In the genomic region with DNA sequence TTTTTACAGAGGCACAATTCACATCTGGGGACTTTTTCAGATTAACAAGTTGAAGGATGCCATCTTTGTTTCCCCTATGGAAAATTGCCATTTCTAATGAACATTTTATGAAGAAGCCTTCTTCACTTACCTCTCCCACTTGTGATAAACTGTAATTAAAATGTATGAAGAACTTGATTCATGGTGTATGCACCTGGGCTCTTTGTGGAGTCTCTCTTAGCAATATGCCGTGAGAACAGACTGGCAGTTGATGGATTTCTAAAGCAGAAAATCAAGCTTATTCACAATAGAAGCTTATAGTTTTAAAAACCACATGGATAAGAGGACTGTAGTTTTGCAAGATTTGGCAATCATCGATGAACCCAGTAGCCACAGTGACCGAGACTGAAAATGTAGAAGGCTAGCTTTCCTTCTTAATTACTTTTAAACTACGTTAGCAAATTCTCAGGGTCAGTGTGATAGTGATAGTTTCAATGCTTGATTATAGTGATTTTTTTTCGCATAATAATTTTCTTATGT, we compare ENCODE assay signal across 9 cellular contexts.
DNase-seq lines count a peak whose midpoint lies in the region; TF ChIP-seq lines count a peak whose summit lies in the region.
"Had no signal": no experiment of that assay in that cellular context is flagged by ENCODE, and none has a peak within 500 bp of the region (broad histone marks: within the 10 kb centered on the region; RNA-seq: fewer than 3 reads in every experiment).

No MANE protein-coding gene starts in this region.

- no peaks in the 10 kb centered on the region for H3K79me2 ChIP-seq in GM23248 (ENCODE audit: insufficient read depth)

- H3K4me1 ChIP-seq in GM23248 (ENCODE audit: insufficient read depth) (0 out of 2 replicates have a peak, but pooled peaks cover 6% of the 10 kb centered on the region), Peyer's patch (peaks cover 0 to 9% (median 0%) of the 10 kb centered on the region in 4 donors), muscle layer of duodenum (ENCODE audit: control insufficient read depth in 1 of 2, insufficient read depth in 2 of 2, low read length in 2 of 2) (peaks cover 0 to 20% of the 10 kb centered on the region in 2 donors)

- H2AFZ ChIP-seq in GM23248, result peak overlapping the region; percentile 62; the same call in 1 of the 2 replicates

- H3F3A ChIP-seq in GM23248 (ENCODE audit: insufficient read depth), result no peaks in the 10 kb centered on the region

- 68 to 72% methylated on average over 5 of the region's 5 CpGs for WGBS in GM23248 (ENCODE audit: low coverage in 1 of 2, low lambda C conversion rate in 2 of 2, missing lambda C conversion rate in 2 of 2), 2 experiments

- no peak for TF ChIP-seq POLR2A in Peyer's patch (IDR thresholded peaks at IDR 0.05)

- DNase-seq in GM12865 (ENCODE audit: low read depth), result no peak
- no peak for DNase-seq in GM23248
- DNase-seq in Peyer's patch, result no peak
- DNase-seq in islet precursor cell, result no peak
- no peak for DNase-seq in dedifferentiated amniotic fluid mesenchymal stem cell (ENCODE audit: extremely low spot score)
- DNase-seq in NCI-H1092 (lab: John Stamatoyannopoulos, UW), result no peak
- no peak for DNase-seq in HPDE6-E6E7 (ENCODE audit: extremely low spot score)
- DNase-seq: NCI-H1048 had no signal

- H3K4me2 ChIP-seq in GM23248 (ENCODE audit: unreplicated experiment), result no peak overlapping the region

- peak overlapping the region; percentile 56 for H3K4me3 ChIP-seq in GM12865 (ENCODE audit: low read depth, low read length)
- no peak overlapping the region for H3K4me3 ChIP-seq in GM23248
- H3K4me3 ChIP-seq in Peyer's patch, result no peak overlapping the region
- H3K4me3 ChIP-seq in muscle layer of duodenum (ENCODE audit: low read depth in 1 of 2, low read length in 2 of 2), result no peak overlapping the region

- H4K20me1 ChIP-seq in GM23248 (ENCODE audit: insufficient read depth), result no peaks in the 10 kb centered on the region

- H3K9me3 ChIP-seq in GM23248 (ENCODE audit: low read depth) (no peaks in the 10 kb centered on the region), Peyer's patch (no peaks in the 10 kb centered on the region), muscle layer of duodenum (ENCODE audit: control insufficient read depth in 1 of 2, low read length in 2 of 2) (peaks cover 0 to 8% of the 10 kb centered on the region in 2 donors)

- no peak for TF ChIP-seq CTCF in GM12865 (IDR thresholded peaks at IDR 0.05; ENCODE audit: insufficient read depth, low read depth, low read length, missing control alignments)
- TF ChIP-seq CTCF in Peyer's patch (IDR thresholded peaks at IDR 0.05), result no peak

- in situ Hi-C loops in GM23248 (cut with MboI), result no loop called here

- H3K36me3 ChIP-seq in GM23248 (ENCODE audit: low read depth) (no peaks in the 10 kb centered on the region), Peyer's patch (no peaks in the 10 kb centered on the region), muscle layer of duodenum (ENCODE audit: control insufficient read depth in 1 of 2, insufficient read depth in 2 of 2, low read length in 2 of 2) (peaks cover 0 to 11% of the 10 kb centered on the region in 2 donors)

- H3K27me3 ChIP-seq in GM23248 (replicated peaks; ENCODE audit: insufficient read depth) (no peaks in the 10 kb centered on the region), Peyer's patch (no peaks in the 10 kb centered on the region), muscle layer of duodenum (ENCODE audit: low read depth, low read length) (no peaks in the 10 kb centered on the region)

- H3K27ac ChIP-seq in GM23248, result no peak overlapping the region
- peak overlapping the region in 3 of 4 donors; percentile 21 to 43 (median 24) for H3K27ac ChIP-seq in Peyer's patch
- H3K27ac ChIP-seq in muscle layer of duodenum (ENCODE audit: low read length), result peak overlapping the region; percentile 40

- no peaks in the 10 kb centered on the region for H3K9me2 ChIP-seq in GM23248 (ENCODE audit: insufficient read depth)

- H3K9ac ChIP-seq in GM23248, result no peak overlapping the region
